In genomic region chr5:64384761-64385160, GRCh38 we compare ENCODE assay signal across 9 cellular contexts.
DNase-seq lines count a peak whose midpoint lies in the region; ATAC-seq and TF ChIP-seq lines count a peak whose summit lies in the region.
"Had no signal": no experiment of that assay in that cellular context is flagged by ENCODE, and none has a peak within 500 bp of the region (broad histone marks: within the 10 kb centered on the region; RNA-seq: fewer than 3 reads in every experiment).

No MANE protein-coding gene starts in this region.

- TF ChIP-seq CTCF in GM06990 (IDR thresholded peaks at IDR 0.05; ENCODE audit: insufficient read depth, low read length, poor library complexity, severe bottlenecking): peak; percentile 51

- H3K27ac ChIP-seq in caudate nucleus (ENCODE audit: low read depth, low read length): no peak overlapping the region
- H3K27ac ChIP-seq: epithelial cell of prostate had no signal

- no peak overlapping the region for H3K4me3 Mint-ChIP-seq in activated naive CD8-positive, alpha-beta T cell treated with anti-CD3 and anti-CD28 coated beads, Interleukin-2, amount 50 U/mL, for 24 hours

- H3K27me3 Mint-ChIP-seq in activated naive CD8-positive, alpha-beta T cell treated with anti-CD3 and anti-CD28 coated beads, Interleukin-2, amount 50 U/mL, for 24 hours: no peaks in the 10 kb centered on the region

- no peak overlapping the region for H3K4me3 ChIP-seq in GM06990 (replicated peaks; ENCODE audit: low read depth, low read length)

- no peak for DNase-seq in GM06990 (ENCODE audit: extremely low read depth, insufficient read length)
- DNase-seq in HT1080 (ENCODE audit: low read depth): peak; percentile 55
- DNase-seq in dermis blood vessel endothelial cell: peak; percentile 67
- DNase-seq in T-helper 1 cell: no peak
- DNase-seq in OCI-M2 (lab: John Stamatoyannopoulos, UW; ENCODE audit: unreplicated experiment): no peak
- no peak for DNase-seq in activated naive CD8-positive, alpha-beta T cell treated with anti-CD3 and anti-CD28 coated beads, Interleukin-2, amount 50 U/mL, for 24 hours
- DNase-seq in caudate nucleus (lab: John Stamatoyannopoulos, UW): no peak

- no peaks in the 10 kb centered on the region for H3K36me3 ChIP-seq in GM06990 (ENCODE audit: control insufficient read depth, insufficient read depth, low read length)

- H3K9me3 Mint-ChIP-seq in activated naive CD8-positive, alpha-beta T cell treated with anti-CD3 and anti-CD28 coated beads, Interleukin-2, amount 50 U/mL, for 24 hours: no peaks in the 10 kb centered on the region

- H3K27me3 ChIP-seq in GM06990 (replicated peaks; ENCODE audit: control insufficient read depth, insufficient read depth, low read length): no peaks in the 10 kb centered on the region

- H3K36me3 Mint-ChIP-seq in activated naive CD8-positive, alpha-beta T cell treated with anti-CD3 and anti-CD28 coated beads, Interleukin-2, amount 50 U/mL, for 24 hours (ENCODE audit: low read depth): no peaks in the 10 kb centered on the region

- H3K4me1 Mint-ChIP-seq in activated naive CD8-positive, alpha-beta T cell treated with anti-CD3 and anti-CD28 coated beads, Interleukin-2, amount 50 U/mL, for 24 hours: no peaks in the 10 kb centered on the region

- ATAC-seq in GM21390 (IDR thresholded peaks at IDR 0.05; ENCODE audit: unreplicated experiment): peak; percentile 88
- ATAC-seq in activated naive CD8-positive, alpha-beta T cell treated with anti-CD3 and anti-CD28 coated beads, Interleukin-2, amount 50 U/mL, for 24 hours: no peak

- H3K27ac Mint-ChIP-seq in activated naive CD8-positive, alpha-beta T cell treated with anti-CD3 and anti-CD28 coated beads, Interleukin-2, amount 50 U/mL, for 24 hours: no peak overlapping the region

Comparison
In these comparisons a context has a peak if more than half of its experiments do, and no peak if none do; other contexts are left out.
1. DNase-seq: peak in HT1080 (single experiment) and dermis blood vessel endothelial cell (single experiment); none in GM06990 (single experiment), T-helper 1 cell (0 of 5), OCI-M2 (single experiment), activated naive CD8-positive, alpha-beta T cell treated with anti-CD3 and anti-CD28 coated beads, Interleukin-2, amount 50 U/mL, for 24 hours (single experiment) and caudate nucleus (0 of 61).